Comparison of ENCODE assay signal across 1 cellular context in genomic region chr6:30681696-30682180, GRCh38.
TF ChIP-seq lines count a peak whose summit lies in the region.

No MANE protein-coding gene starts in this region.

TF ChIP-seq in GM23338, 12 proteins besides CTCF, POLR2A, EP300 and RAD21 (continued from another document):
- TF ChIP-seq ZNF462 (CRISPR knock-in tag; IDR thresholded peaks at IDR 0.05), result no peak
- no peak for TF ChIP-seq CREB1 (CRISPR knock-in tag; IDR thresholded peaks at IDR 0.05; ENCODE audit: low read depth)
- TF ChIP-seq NANOG (IDR thresholded peaks at IDR 0.05; ENCODE audit: borderline replicate concordance), result no peak
- TF ChIP-seq POLR2AphosphoS5 (IDR thresholded peaks at IDR 0.05; ENCODE audit: low read depth), result no peak
- TF ChIP-seq JUNB (IDR thresholded peaks at IDR 0.05; ENCODE audit: unreplicated experiment), result no peak
- no peak for TF ChIP-seq STAT1 (IDR thresholded peaks at IDR 0.05; ENCODE audit: unreplicated experiment)
- no peak for TF ChIP-seq REST (IDR thresholded peaks at IDR 0.05; ENCODE audit: unreplicated experiment)
- no peak for TF ChIP-seq EZH2 (IDR thresholded peaks at IDR 0.05; ENCODE audit: low read depth, unreplicated experiment)
- no peak for TF ChIP-seq EZH2phosphoT487 (IDR thresholded peaks at IDR 0.05; ENCODE audit: unreplicated experiment)
- TF ChIP-seq ZNF331 (CRISPR knock-in tag; IDR thresholded peaks at IDR 0.05; ENCODE audit: low read depth), result no peak
